Comparison of ENCODE assay signal across 8 cellular contexts in genomic region chr12:113467514-113468364, GRCh38. TPM values are rescaled to one million over a fixed set of nuclear protein-coding genes. Genes with fewer than 3 reads are reported as not detected.
DNase-seq lines count a peak whose midpoint lies in the region; ATAC-seq and TF ChIP-seq lines count a peak whose summit lies in the region.

No MANE protein-coding gene starts in this region.

- H3K4me1 Mint-ChIP-seq in T-helper 2 cell treated with Interferon-gamma antibody and Interleukin-4, amounts not matched to agents 5 μg/mL and 100 μg/mL, for 36 hours (ENCODE audit: low read depth), result peaks cover 6% of the 10 kb centered on the region

- no peak overlapping the region for H3K23ac ChIP-seq in mesendoderm (ENCODE audit: low read length)

- H2BK5ac ChIP-seq in mesendoderm (ENCODE audit: low read length), result no peak overlapping the region

- H3K18ac ChIP-seq in mesendoderm (ENCODE audit: low read length), result no peak overlapping the region

- no peaks in the 10 kb centered on the region for H3K79me2 ChIP-seq in mesendoderm (ENCODE audit: control insufficient read depth, insufficient read depth, low read length)

- H3K36me3 Mint-ChIP-seq in T-helper 2 cell treated with Interferon-gamma antibody and Interleukin-4, amounts not matched to agents 5 μg/mL and 100 μg/mL, for 36 hours (ENCODE audit: low read depth), result peaks cover 1% of the 10 kb centered on the region

- H3K27me3 ChIP-seq in right atrium auricular region (peaks cover 46 to 89% of the 10 kb centered on the region in 2 donors), mesendoderm (ENCODE audit: insufficient read depth, low read length, poor library complexity) (peaks cover 99% of the 10 kb centered on the region)

- peak overlapping the region; percentile 49 for H3K56ac ChIP-seq in mesendoderm (ENCODE audit: low read length)

- no peak overlapping the region for H3K4ac ChIP-seq in mesendoderm (ENCODE audit: low read depth, low read length)

- no peak for DNase-seq in right atrium auricular region (ENCODE audit: low spot score)
- DNase-seq in Right ventricle myocardium inferior (ENCODE audit: missing footprints), result no peak
- no peak for DNase-seq in cardiac fibroblast (ENCODE audit: low read depth in 2 of 2)
- DNase-seq in mesendoderm, result no peak
- DNase-seq in DMS 273 (lab: John Stamatoyannopoulos, UW; ENCODE audit: unreplicated experiment), result no peak
- DNase-seq in T-helper 2 cell treated with Interferon-gamma antibody and Interleukin-4, amounts not matched to agents 5 μg/mL and 100 μg/mL, for 36 hours (ENCODE audit: low spot score), result no peak
- no peak for DNase-seq in stimulated activated CD4-positive, alpha-beta T cell treated with anti-CD3 and anti-CD28 coated beads, Interleukin-2, amount 100 ng/mL, for 48 hours

- no peak overlapping the region for H4K5ac ChIP-seq in mesendoderm (ENCODE audit: low read length)

- H3K9ac ChIP-seq in mesendoderm (ENCODE audit: low read length), result peak overlapping the region; percentile 34

- H2BK120ac ChIP-seq in mesendoderm (ENCODE audit: low read depth, low read length), result no peak overlapping the region

- intact Hi-C loops in Right ventricle myocardium inferior (cut with DNase I), result no loop called here

- H3K27me3 Mint-ChIP-seq in T-helper 2 cell treated with Interferon-gamma antibody and Interleukin-4, amounts not matched to agents 5 μg/mL and 100 μg/mL, for 36 hours (ENCODE audit: low read depth), result peaks cover 68% of the 10 kb centered on the region

- no peak for TF ChIP-seq CTCF in right atrium auricular region (IDR thresholded peaks at IDR 0.05)
- TF ChIP-seq CTCF in cardiac fibroblast (IDR thresholded peaks at IDR 0.05; ENCODE audit: low read depth, low read length), result no peak

- H3K79me1 ChIP-seq in mesendoderm (ENCODE audit: low read length), result no peaks in the 10 kb centered on the region

- H3K27ac Mint-ChIP-seq in T-helper 2 cell treated with Interferon-gamma antibody and Interleukin-4, amounts not matched to agents 5 μg/mL and 100 μg/mL, for 36 hours, result no peak overlapping the region

- H3K36me3 ChIP-seq in right atrium auricular region, result no peaks in the 10 kb centered on the region
- no peaks in the 10 kb centered on the region for H3K36me3 ChIP-seq in mesendoderm (ENCODE audit: control insufficient read depth, insufficient read depth, low read length)

- H3K4me2 ChIP-seq in mesendoderm (ENCODE audit: low read length), result peak overlapping the region; percentile 70

- H3K4me3 Mint-ChIP-seq in T-helper 2 cell treated with Interferon-gamma antibody and Interleukin-4, amounts not matched to agents 5 μg/mL and 100 μg/mL, for 36 hours, result no peak overlapping the region

- H3K4me3 ChIP-seq in right atrium auricular region (peak overlapping the region; percentile 17 to 47), cardiac fibroblast (replicated peaks in 1 of 2; ENCODE audit: low read depth in 2 of 2, low read length in 2 of 2) (peak overlapping the region; percentile 30 to 43), mesendoderm (ENCODE audit: low read length) (no peak overlapping the region)

- no peak overlapping the region for H4K8ac ChIP-seq in mesendoderm (ENCODE audit: low read depth, low read length)

- no peak for ATAC-seq in Right ventricle myocardium inferior
- no peak for ATAC-seq in HG02588 (IDR thresholded peaks at IDR 0.05; ENCODE audit: unreplicated experiment)

- no peak overlapping the region for H2AK5ac ChIP-seq in mesendoderm (ENCODE audit: low read length)

- WGBS in mesendoderm (ENCODE audit: extremely low coverage, insufficient coverage, low lambda C conversion rate), result no CpG with 5 or more reads among the region's 78 CpGs

- peaks cover 0 to 53% of the 10 kb centered on the region in 2 donors for H3K4me1 ChIP-seq in right atrium auricular region
- no peaks in the 10 kb centered on the region for H3K4me1 ChIP-seq in mesendoderm (ENCODE audit: control insufficient read depth, low read depth, low read length)

- no peaks in the 10 kb centered on the region for H3K9me3 ChIP-seq in right atrium auricular region

- no peaks in the 10 kb centered on the region for H3K9me3 Mint-ChIP-seq in T-helper 2 cell treated with Interferon-gamma antibody and Interleukin-4, amounts not matched to agents 5 μg/mL and 100 μg/mL, for 36 hours

- H3K27ac ChIP-seq in right atrium auricular region, result no peak overlapping the region
- no peak overlapping the region for H3K27ac ChIP-seq in mesendoderm (ENCODE audit: low read depth, low read length)

- H2BK15ac ChIP-seq in mesendoderm (replicated peaks; ENCODE audit: low read depth), result no peak overlapping the region

RNA-seq across cellular contexts. Expression of gene LHX5, which starts 3.9 kb away (rescaled TPM):
- total RNA-seq in right atrium auricular region, result not detected
- total RNA-seq in Right ventricle myocardium inferior, result not detected
- polyA plus RNA-seq in mesendoderm (2013, experiment 1 of 2), result not detected
- polyA plus RNA-seq in mesendoderm (2013, experiment 2 of 2), result 0.03 TPM

RNA-seq across cellular contexts. Expression of gene SDSL, which starts 45.6 kb away (rescaled TPM):
- total RNA-seq in right atrium auricular region, result 1 to 10 TPM; 2.8 to 5.5 TPM
- 8.5 TPM for total RNA-seq in Right ventricle myocardium inferior
- polyA plus RNA-seq in mesendoderm (2013, experiment 1 of 2), result 0.31 TPM
- 0.29 TPM for polyA plus RNA-seq in mesendoderm (2013, experiment 2 of 2)
